In genomic region chr7:45979275-45980180, GRCh38 we compare ENCODE assay signal across 21 cellular contexts. TPM values are rescaled to one million over a fixed set of nuclear protein-coding genes. Genes with fewer than 3 reads are reported as not detected.
A peak's percentile ranks its signal among the peaks of the same experiment; 100 is the strongest.
DNase-seq lines count a peak whose midpoint lies in the region; ATAC-seq, FAIRE-seq and TF ChIP-seq lines count a peak whose summit lies in the region.
"Had no signal": no experiment of that assay in that cellular context is flagged by ENCODE, and none has a peak within 500 bp of the region (broad histone marks: within the 10 kb centered on the region; RNA-seq: fewer than 3 reads in every experiment).

No MANE protein-coding gene starts in this region.

- no peaks in the 10 kb centered on the region for H3K4me1 ChIP-seq in CD4-positive, CD25-positive, alpha-beta regulatory T cell (ENCODE audit: control insufficient read depth, insufficient read depth, low read length, poor library complexity, severe bottlenecking)
- H3K4me1 ChIP-seq in PC-3 (ENCODE audit: insufficient read depth, low read length): peaks cover 33% of the 10 kb centered on the region
- H3K4me1 ChIP-seq in gastroesophageal sphincter: peaks cover 0 to 32% (median 13%) of the 10 kb centered on the region in 3 donors

- no peak overlapping the region for H3K27ac ChIP-seq in CD4-positive, CD25-positive, alpha-beta regulatory T cell (ENCODE audit: insufficient read depth, low read length, poor library complexity, severe bottlenecking)
- H3K27ac ChIP-seq in PC-3 (ENCODE audit: low read length) (peak overlapping the region; percentile 99), gastroesophageal sphincter (peak overlapping the region in 1 of 4 donors; percentile 72)
- H3K27ac ChIP-seq: VCaP had no signal

- no peaks in the 10 kb centered on the region for H3F3A ChIP-seq in PC-3 (ENCODE audit: low read length, unreplicated experiment)

- intact Hi-C loops in PC-3 (cut with micrococcal nuclease): loop anchor here (2.0 kb wide), 1 partner anchor 53 kb away; no protein-coding TSS in a partner anchor
- intact Hi-C loops in natural killer cell (cut with micrococcal nuclease): no loop called here

- no peak overlapping the region for H2AFZ ChIP-seq in PC-3 (ENCODE audit: low read length)

- no peak for TF ChIP-seq EP300 in gastroesophageal sphincter (IDR thresholded peaks at IDR 0.05)

- peak overlapping the region in 2 of 3 donors; percentile 13 to 17 for H3K27ac Mint-ChIP-seq in CD4-positive, CD25-positive, alpha-beta regulatory T cell
- H3K27ac Mint-ChIP-seq in osteocyte (ENCODE audit: unreplicated experiment) (peak overlapping the region; percentile 97), natural killer cell (no peak overlapping the region)

- ATAC-seq in CD4-positive, CD25-positive, alpha-beta regulatory T cell (ENCODE audit: low read depth in 2 of 2): no peak
- ATAC-seq in PC-3 (no peak), gastroesophageal sphincter (no peak), natural killer cell (no peak)

- H3K9ac ChIP-seq in PC-3 (ENCODE audit: low read length): peak overlapping the region; percentile 90

- no peaks in the 10 kb centered on the region for H3K27me3 Mint-ChIP-seq in CD4-positive, CD25-positive, alpha-beta regulatory T cell
- H3K27me3 Mint-ChIP-seq in osteocyte (ENCODE audit: unreplicated experiment) (no peaks in the 10 kb centered on the region), natural killer cell (ENCODE audit: low read depth in 2 of 2) (no peaks in the 10 kb centered on the region)

- no peak overlapping the region for H3K4me3 Mint-ChIP-seq in CD4-positive, CD25-positive, alpha-beta regulatory T cell
- H3K4me3 Mint-ChIP-seq in osteocyte (ENCODE audit: unreplicated experiment) (peak overlapping the region; percentile 4), natural killer cell (no peak overlapping the region)
- H3K4me3 Mint-ChIP-seq: nephron had no signal

- H3K36me3 Mint-ChIP-seq in CD4-positive, CD25-positive, alpha-beta regulatory T cell: no peaks in the 10 kb centered on the region
- peaks cover 2% of the 10 kb centered on the region for H3K36me3 Mint-ChIP-seq in osteocyte (ENCODE audit: unreplicated experiment)
- H3K36me3 Mint-ChIP-seq in natural killer cell: no peaks in the 10 kb centered on the region

- DNase-seq in CD4-positive, CD25-positive, alpha-beta regulatory T cell: no peak
- DNase-seq in PC-3 (no peak), ecto neural progenitor cell (ENCODE audit: low spot score) (peak; percentile 17), osteocyte (ENCODE audit: extremely low spot score, unreplicated experiment) (no peak), NOMO-1 treated with dmso at 0.1 percent for 144 hours (lab: John Stamatoyannopoulos, UW; ENCODE audit: unreplicated experiment) (no peak), GM12891 (ENCODE audit: insufficient read length, low spot score) (no peak), natural killer cell (no peak)
- DNase-seq: activated effector memory CD4-positive, alpha-beta T cell treated with Interleukin-2 at 50 U/mL for 16 hours; AML-193; DMS79; effector CD8-positive, alpha-beta T cell; foreskin melanocyte; NCI-H1436; NCI-H345; stimulated activated CD4-positive, alpha-beta T cell treated with anti-CD3 and anti-CD28 coated beads, Interleukin-2, amount 100 ng/mL, for 24 hours; stimulated activated CD8-positive, alpha-beta memory T cell treated with anti-CD3 and anti-CD28 coated beads, Interleukin-4, amount 100 ng/mL, for 48 hours; transverse colon had no signal

- 93 to 96% methylated on average over 3 to 5 of the region's 7 CpGs for WGBS in gastroesophageal sphincter (ENCODE audit: low coverage in 1 of 2), 2 donors

- no peaks in the 10 kb centered on the region for H3K36me3 ChIP-seq in CD4-positive, CD25-positive, alpha-beta regulatory T cell (ENCODE audit: control insufficient read depth, insufficient read depth, low read length)
- H3K36me3 ChIP-seq in PC-3 (ENCODE audit: low read depth, low read length) (no peaks in the 10 kb centered on the region), gastroesophageal sphincter (no peaks in the 10 kb centered on the region)
- H3K36me3 ChIP-seq: right atrium auricular region, transverse colon had no signal

- no peaks in the 10 kb centered on the region for H3K79me2 ChIP-seq in PC-3 (ENCODE audit: low read length)

- TF ChIP-seq CTCF in PC-3 (conservative IDR thresholded peaks at IDR 0.05; ENCODE audit: low read depth, low read length) (no peak), osteocyte (IDR thresholded peaks at IDR 0.05) (no peak), gastroesophageal sphincter (IDR thresholded peaks at IDR 0.05) (no peak), natural killer cell (IDR thresholded peaks at IDR 0.05) (no peak)

- H3K9me2 ChIP-seq in PC-3 (replicated peaks; ENCODE audit: low read length): no peaks in the 10 kb centered on the region

- H3K4me1 Mint-ChIP-seq in CD4-positive, CD25-positive, alpha-beta regulatory T cell: peaks cover 0 to 5% (median 0%) of the 10 kb centered on the region in 4 donors
- H3K4me1 Mint-ChIP-seq in osteocyte (ENCODE audit: unreplicated experiment) (peaks cover 56% of the 10 kb centered on the region), natural killer cell (no peaks in the 10 kb centered on the region)

- POLR2A ChIA-PET in PC-3 (lab: Charles Lee; ENCODE audit: unreplicated experiment): no interaction called here

- peak overlapping the region; percentile 73 for H3K4me2 ChIP-seq in PC-3 (ENCODE audit: low read length)

- H3K27me3 ChIP-seq in CD4-positive, CD25-positive, alpha-beta regulatory T cell (ENCODE audit: control insufficient read depth, insufficient read depth, low read length): no peaks in the 10 kb centered on the region
- no peaks in the 10 kb centered on the region for H3K27me3 ChIP-seq in PC-3 (ENCODE audit: low read length)
- H3K27me3 ChIP-seq in gastroesophageal sphincter: no peaks in the 10 kb centered on the region
- H3K27me3 ChIP-seq: right atrium auricular region, transverse colon had no signal

- H3K9me3 ChIP-seq in CD4-positive, CD25-positive, alpha-beta regulatory T cell (ENCODE audit: control insufficient read depth in 2 of 2, low read length in 2 of 2): no peaks in the 10 kb centered on the region
- H3K9me3 ChIP-seq in PC-3 (ENCODE audit: low read length) (no peaks in the 10 kb centered on the region), gastroesophageal sphincter (no peaks in the 10 kb centered on the region)
- H3K9me3 ChIP-seq: right atrium auricular region, transverse colon had no signal

- FAIRE-seq in GM12891 (lab: Jason Lieb, UNC): no peak

- H3K4me3 ChIP-seq in CD4-positive, CD25-positive, alpha-beta regulatory T cell (ENCODE audit: low read depth, low read length): no peak overlapping the region
- H3K4me3 ChIP-seq in PC-3 (ENCODE audit: low read length) (no peak overlapping the region), gastroesophageal sphincter (no peak overlapping the region)
- H3K4me3 ChIP-seq: right atrium auricular region, transverse colon had no signal

- CTCF ChIA-PET in PC-3 (lab: Charles Lee): no interaction called here

- no TSS peak for BruUV-seq in PC-3 (replicated peaks; lab: Mats Ljungman, UMichigan)

- H3K9me3 Mint-ChIP-seq in CD4-positive, CD25-positive, alpha-beta regulatory T cell: peaks cover 0 to 5% (median 0%) of the 10 kb centered on the region in 7 donors
- H3K9me3 Mint-ChIP-seq in osteocyte (ENCODE audit: unreplicated experiment) (peaks cover 5% of the 10 kb centered on the region), natural killer cell (peaks cover 0 to 2% of the 10 kb centered on the region in 2 donors)

- TF ChIP-seq POLR2A in gastroesophageal sphincter (IDR thresholded peaks at IDR 0.05) (no peak), GM12891 (IDR thresholded peaks at IDR 0.05; ENCODE audit: low read depth, low read length) (no peak)

- no peaks in the 10 kb centered on the region for H4K20me1 ChIP-seq in PC-3 (ENCODE audit: low read length)

TF ChIP-seq in GM12891, 5 proteins besides CTCF, POLR2A, EP300 and RAD21:
- TF ChIP-seq SPI1 (IDR thresholded peaks at IDR 0.05; ENCODE audit: low read depth, low read length) (no peak), TAF1 (IDR thresholded peaks at IDR 0.05; ENCODE audit: low read depth, low read length) (no peak), PAX5 (IDR thresholded peaks at IDR 0.05; ENCODE audit: insufficient read depth, low read length, severe bottlenecking) (no peak), POLR2AphosphoS5 (IDR thresholded peaks at IDR 0.05; ENCODE audit: low read depth, low read length) (no peak), POU2F2 (IDR thresholded peaks at IDR 0.05; ENCODE audit: low read depth, low read length) (no peak)

RNA-seq across cellular contexts. Expression of gene IGFBP3, which starts 58.5 kb away (rescaled TPM):
- total RNA-seq in CD4-positive, CD25-positive, alpha-beta regulatory T cell: 0.99 TPM
- under 1 TPM in 2 of 4 donors, not detected in 2; 0.16 to 0.19 TPM for polyA plus RNA-seq in CD4-positive, CD25-positive, alpha-beta regulatory T cell
- 120 and 136 TPM in 2 replicates for total RNA-seq in PC-3 (2014; rRNA removed)
- 294 and 321 TPM in 2 replicates for total RNA-seq in osteocyte
- total RNA-seq in gastroesophageal sphincter: 100 to 1,000 TPM in 2 of 4 donors, 10 to 100 TPM in 2; 43.4 to 167 (median 103) TPM
- polyA plus RNA-seq in GM12891 (2012; ENCODE audit: low read depth, missing spikeins): 0.06 TPM
- 10 to 100 TPM in 1 of 3 donors, 1 to 10 TPM in 1, under 1 TPM in 1; 0.39 to 10.2 (median 1.2) TPM for total RNA-seq in natural killer cell

Comparison
In these comparisons a context has a peak if more than half of its experiments do, and no peak if none do; other contexts are left out.
1. H3K27ac Mint-ChIP-seq: peak in CD4-positive, CD25-positive, alpha-beta regulatory T cell (2 of 3) and osteocyte (single experiment); none in natural killer cell (0 of 2).